Comparison of ENCODE assay signal across 8 cellular contexts in the genomic region with DNA sequence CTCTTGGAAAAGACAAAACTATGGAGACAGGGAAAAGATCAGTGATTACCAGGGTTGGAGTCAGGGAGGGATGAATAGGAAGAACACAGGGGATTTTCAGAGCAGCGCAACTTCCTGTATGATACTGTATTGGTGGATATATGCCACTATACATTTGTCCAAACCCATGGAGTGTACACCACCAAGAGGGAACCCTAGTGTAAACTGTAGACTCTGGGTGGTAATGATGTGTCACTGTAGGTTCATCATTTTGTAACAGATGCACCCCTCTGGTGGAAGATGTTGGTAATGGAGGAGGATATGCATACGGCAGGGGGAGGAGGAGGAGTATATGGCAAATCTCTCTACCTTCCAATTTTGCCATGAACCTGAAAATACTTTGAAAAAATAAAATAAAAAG.
DNase-seq lines count a peak whose midpoint lies in the region; ATAC-seq and TF ChIP-seq lines count a peak whose summit lies in the region.

No MANE protein-coding gene starts in this region.

- peaks cover 4 to 6% (median 5%) of the 10 kb centered on the region in 4 donors for H3K4me1 Mint-ChIP-seq in CD4-positive, alpha-beta memory T cell
- H3K4me1 Mint-ChIP-seq in natural killer cell treated with Interleukin-12 subunit alpha and Interleukin-12 subunit beta and Interleukin-15 and Interleukin-18, amount 100 ng/mL, for 72 hours (ENCODE audit: low read depth in 2 of 2) = no peaks in the 10 kb centered on the region

- TF ChIP-seq CTCF in GM12873 (IDR thresholded peaks at IDR 0.05; ENCODE audit: insufficient read depth, low read depth, low read length, missing control alignments) = peak; percentile 55
- peak; percentile 35; the same call in 1 of the 2 replicates for TF ChIP-seq CTCF in OCI-LY1 (IDR thresholded peaks at IDR 0.05; ENCODE audit: low read length)
- TF ChIP-seq CTCF in fibroblast of villous mesenchyme (IDR thresholded peaks at IDR 0.05; ENCODE audit: insufficient read depth, low read depth, low read length) = peak; percentile 66
- TF ChIP-seq CTCF in spleen (IDR thresholded peaks at IDR 0.05 in 8 of 11, conservative IDR thresholded peaks at IDR 0.05 in 3 of 11) = peak in 1 of 11 experiments; percentile 31

- H3K4me3 Mint-ChIP-seq in CD4-positive, alpha-beta memory T cell = no peak overlapping the region
- no peak overlapping the region for H3K4me3 Mint-ChIP-seq in natural killer cell treated with Interleukin-12 subunit alpha and Interleukin-12 subunit beta and Interleukin-15 and Interleukin-18, amount 100 ng/mL, for 72 hours

- no peak overlapping the region for H3K27ac Mint-ChIP-seq in CD4-positive, alpha-beta memory T cell
- H3K27ac Mint-ChIP-seq in natural killer cell treated with Interleukin-12 subunit alpha and Interleukin-12 subunit beta and Interleukin-15 and Interleukin-18, amount 100 ng/mL, for 72 hours = no peak overlapping the region

- H3K27ac ChIP-seq in OCI-LY1 (ENCODE audit: low read depth, low read length, poor library complexity, severe bottlenecking) = no peak overlapping the region
- H3K27ac ChIP-seq in CD4-positive, alpha-beta memory T cell (ENCODE audit: low read depth, low read length) = no peak overlapping the region
- no peak overlapping the region for H3K27ac ChIP-seq in spleen

- H2AFZ ChIP-seq in OCI-LY1 (ENCODE audit: low read length) = no peak overlapping the region

- no peak overlapping the region for H3K4me2 ChIP-seq in OCI-LY1 (ENCODE audit: low read length)

- H3K36me3 ChIP-seq in OCI-LY1 (ENCODE audit: insufficient read depth, low read length) (no peaks in the 10 kb centered on the region), spleen (no peaks in the 10 kb centered on the region)
- H3K36me3 ChIP-seq in CD4-positive, alpha-beta memory T cell (ENCODE audit: insufficient read depth, low read length) = no peaks in the 10 kb centered on the region

- 71 to 76% (median 72%) methylated on average over 2 of the region's 2 CpGs for WGBS in spleen, 5 donors

- no peaks in the 10 kb centered on the region for H3K9me3 ChIP-seq in OCI-LY1 (ENCODE audit: low read length)
- H3K9me3 ChIP-seq in CD4-positive, alpha-beta memory T cell (ENCODE audit: control insufficient read depth in 1 of 2, low read length in 2 of 2) = no peaks in the 10 kb centered on the region
- no peaks in the 10 kb centered on the region for H3K9me3 ChIP-seq in spleen

- no peaks in the 10 kb centered on the region for H3K79me2 ChIP-seq in OCI-LY1 (ENCODE audit: insufficient read depth, low read length)

- H3K9ac ChIP-seq in OCI-LY1 (ENCODE audit: low read length) = no peak overlapping the region

- no peaks in the 10 kb centered on the region for H4K20me1 ChIP-seq in OCI-LY1 (ENCODE audit: insufficient read depth, low read length)

- intact Hi-C loops in CD4-positive, alpha-beta memory T cell (cut with micrococcal nuclease) = no loop called here
- intact Hi-C loops in spleen (cut with DNase I; ENCODE audit: low total_unique reads) = no loop called here

- POLR2A ChIA-PET in CD4-positive, alpha-beta memory T cell (lab: Charles Lee; ENCODE audit: partially characterized antibody) = no interaction called here

- CTCF ChIA-PET in CD4-positive, alpha-beta memory T cell (lab: Charles Lee; ENCODE audit: partially characterized antibody) = no interaction called here

- H3K9me3 Mint-ChIP-seq in CD4-positive, alpha-beta memory T cell = peaks cover 0 to 1% (median 0%) of the 10 kb centered on the region in 8 donors
- H3K9me3 Mint-ChIP-seq in natural killer cell treated with Interleukin-12 subunit alpha and Interleukin-12 subunit beta and Interleukin-15 and Interleukin-18, amount 100 ng/mL, for 72 hours = peaks cover 3% of the 10 kb centered on the region

- no peaks in the 10 kb centered on the region for H3F3A ChIP-seq in OCI-LY1 (ENCODE audit: insufficient read depth, low read length)

- no peaks in the 10 kb centered on the region for H3K36me3 Mint-ChIP-seq in CD4-positive, alpha-beta memory T cell
- H3K36me3 Mint-ChIP-seq in natural killer cell treated with Interleukin-12 subunit alpha and Interleukin-12 subunit beta and Interleukin-15 and Interleukin-18, amount 100 ng/mL, for 72 hours = no peaks in the 10 kb centered on the region

- DNase-seq in HCEC 1CT = peak; percentile 61
- peak; percentile 34 for DNase-seq in fibroblast of villous mesenchyme (ENCODE audit: low read depth)
- DNase-seq in middle frontal gyrus (ENCODE audit: extremely low spot score, low spot score) = no peak
- no peak for DNase-seq in CD4-positive, alpha-beta memory T cell
- no peak for DNase-seq in spleen
- DNase-seq in natural killer cell treated with Interleukin-12 subunit alpha and Interleukin-12 subunit beta and Interleukin-15 and Interleukin-18, amount 100 ng/mL, for 72 hours (ENCODE audit: low spot score) = no peak

- no peak overlapping the region for H3K4me3 ChIP-seq in OCI-LY1 (ENCODE audit: low read depth, low read length, poor library complexity, severe bottlenecking)
- H3K4me3 ChIP-seq in fibroblast of villous mesenchyme (ENCODE audit: low read depth, low read length) = no peak overlapping the region
- no peak overlapping the region for H3K4me3 ChIP-seq in CD4-positive, alpha-beta memory T cell (ENCODE audit: low read length in 2 of 2)
- H3K4me3 ChIP-seq in spleen = no peak overlapping the region

- peaks cover 0 to under 1% of the 10 kb centered on the region in 2 donors for H3K27me3 Mint-ChIP-seq in CD4-positive, alpha-beta memory T cell
- no peaks in the 10 kb centered on the region for H3K27me3 Mint-ChIP-seq in natural killer cell treated with Interleukin-12 subunit alpha and Interleukin-12 subunit beta and Interleukin-15 and Interleukin-18, amount 100 ng/mL, for 72 hours

- H3K27me3 ChIP-seq in OCI-LY1 (ENCODE audit: insufficient read depth, low read length) (no peaks in the 10 kb centered on the region), spleen (replicated peaks in 1 of 7) (no peaks in the 10 kb centered on the region)
- no peaks in the 10 kb centered on the region for H3K27me3 ChIP-seq in CD4-positive, alpha-beta memory T cell (ENCODE audit: insufficient read depth, low read length)

- no peak for ATAC-seq in natural killer cell treated with Interleukin-12 subunit alpha and Interleukin-12 subunit beta and Interleukin-15 and Interleukin-18, amount 100 ng/mL, for 72 hours

- H3K4me1 ChIP-seq in OCI-LY1 (ENCODE audit: insufficient read depth, low read length, severe bottlenecking) (no peaks in the 10 kb centered on the region), spleen (peaks cover 0 to 8% (median 1%) of the 10 kb centered on the region in 6 donors)
- no peaks in the 10 kb centered on the region for H3K4me1 ChIP-seq in CD4-positive, alpha-beta memory T cell (ENCODE audit: insufficient read depth, low read length)

- TF ChIP-seq POLR2A in spleen (IDR thresholded peaks at IDR 0.05) = no peak

- no peaks in the 10 kb centered on the region for H3K9me2 ChIP-seq in OCI-LY1 (ENCODE audit: low read depth, low read length)

Comparison
In these comparisons a context has a peak if more than half of its experiments do, and no peak if none do; other contexts are left out.
1. DNase-seq: peak in HCEC 1CT (single experiment) and fibroblast of villous mesenchyme (single experiment); none in middle frontal gyrus (single experiment), CD4-positive, alpha-beta memory T cell (0 of 5), spleen (single experiment) and natural killer cell treated with Interleukin-12 subunit alpha and Interleukin-12 subunit beta and Interleukin-15 and Interleukin-18, amount 100 ng/mL, for 72 hours (single experiment).